ENCODE assay signal across 9 cellular contexts in genomic region chr22:37819100-37819433, GRCh38. TPM values are rescaled to one million over a fixed set of nuclear protein-coding genes. Genes with fewer than 3 reads are reported as not detected.
DNase-seq lines count a peak whose midpoint lies in the region; ATAC-seq and TF ChIP-seq lines count a peak whose summit lies in the region.
"Had no signal": no experiment of that assay in that cellular context is flagged by ENCODE, and none has a peak within 500 bp of the region (broad histone marks: within the 10 kb centered on the region; RNA-seq: fewer than 3 reads in every experiment).

No MANE protein-coding gene starts in this region.

- no peaks in the 10 kb centered on the region for H3K9me3 ChIP-seq in HUES64 (ENCODE audit: insufficient read depth, low read depth, low read length)
- no peaks in the 10 kb centered on the region for H3K9me3 ChIP-seq in neural cell (ENCODE audit: low read length)
- H3K9me3 ChIP-seq: MG63 had no signal

- peaks cover 19% of the 10 kb centered on the region for H3K4me1 ChIP-seq in HUES64 (ENCODE audit: insufficient read depth, low read length)

- H3K9ac ChIP-seq in HUES64 (ENCODE audit: low read depth, low read length) (peak overlapping the region; percentile 56), neural cell (ENCODE audit: low read length) (no peak overlapping the region)

- peaks cover 18% of the 10 kb centered on the region for H3K36me3 ChIP-seq in HUES64 (ENCODE audit: insufficient read depth, low read length)
- H3K36me3 ChIP-seq in neural cell (ENCODE audit: insufficient read depth, low read length): no peaks in the 10 kb centered on the region
- H3K36me3 ChIP-seq: MG63 had no signal

- TF ChIP-seq CTCF in AG04449 (IDR thresholded peaks at IDR 0.05; ENCODE audit: insufficient read depth, low read length, missing control alignments): no peak
- no peak for TF ChIP-seq CTCF in epithelial cell of esophagus (IDR thresholded peaks at IDR 0.05; ENCODE audit: insufficient read depth, low read depth, low read length, missing control alignments)
- no peak for TF ChIP-seq CTCF in neural cell (IDR thresholded peaks at IDR 0.05; ENCODE audit: poor library complexity, severe bottlenecking)

- no peaks in the 10 kb centered on the region for H3K9me2 ChIP-seq in neural cell (ENCODE audit: insufficient read depth, low read length)

- no peaks in the 10 kb centered on the region for H3K79me2 ChIP-seq in neural cell (replicated peaks; ENCODE audit: insufficient read depth, low read length)

- no peaks in the 10 kb centered on the region for H4K20me1 ChIP-seq in neural cell (ENCODE audit: insufficient read depth)

- ATAC-seq in HG03521 (IDR thresholded peaks at IDR 0.05; ENCODE audit: unreplicated experiment) (no peak), GM21381 (IDR thresholded peaks at IDR 0.05; ENCODE audit: unreplicated experiment) (no peak)

- H3K27me3 ChIP-seq in HUES64 (ENCODE audit: insufficient read depth, low read length) (peaks cover 37% of the 10 kb centered on the region), neural cell (ENCODE audit: insufficient read depth, low read depth, low read length) (peaks cover 46% of the 10 kb centered on the region)
- H3K27me3 ChIP-seq: MG63 had no signal

- H3K27ac ChIP-seq in HUES64 (ENCODE audit: low read depth, low read length) (no peak overlapping the region), neural cell (ENCODE audit: low read length) (no peak overlapping the region)

- peak overlapping the region; percentile 18 for H3K4me3 ChIP-seq in AG04449 (ENCODE audit: low read depth, low read length)
- H3K4me3 ChIP-seq in HUES64 (ENCODE audit: low read length): peak overlapping the region; percentile 55
- peak overlapping the region; percentile 8 for H3K4me3 ChIP-seq in epithelial cell of esophagus (ENCODE audit: low read length)
- H3K4me3 ChIP-seq in neural cell (ENCODE audit: low read length): peak overlapping the region; percentile 53
- H3K4me3 ChIP-seq: MG63 had no signal

- TF ChIP-seq RAD21 in neural cell (conservative IDR thresholded peaks at IDR 0.05): no peak

- CTCF ChIA-PET in AG04449 (lab: Yijun Ruan, JAX): interaction anchor here (0.6 to 9.2 kb wide), 16 partner anchors 9 to 171 kb away, joined by 3 to 223 read pairs (median 14); partner anchors contain the start of genes ANKRD54 and GCAT

- DNase-seq in AG04449 (ENCODE audit: low read depth, low spot score) (no peak), epithelial cell of esophagus (ENCODE audit: low read depth) (no peak), pons (ENCODE audit: low spot score) (no peak), NCI-H524 (lab: John Stamatoyannopoulos, UW) (no peak)
- DNase-seq: MG63 had no signal

- no peak overlapping the region for H3K4me2 ChIP-seq in neural cell (ENCODE audit: low read length)

- POLR2A ChIA-PET in AG04449 (lab: Yijun Ruan, JAX): interaction anchor here (0.5 to 1.8 kb wide), 3 partner anchors 14 to 34 kb away, joined by 3 to 8 read pairs (median 5); partner anchors contain the start of gene ANKRD54

- TF ChIP-seq EP300 in neural cell (conservative IDR thresholded peaks at IDR 0.05; ENCODE audit: poor library complexity, severe bottlenecking): no peak

- H2AFZ ChIP-seq in neural cell (ENCODE audit: low read depth, low read length): no peak overlapping the region

- H3F3A ChIP-seq in neural cell (ENCODE audit: insufficient read depth, low read length, poor library complexity, severe bottlenecking): no peaks in the 10 kb centered on the region

- 33% methylated on average over 14 of the region's 14 CpGs for WGBS in HUES64

TF ChIP-seq in neural cell, 6 proteins besides CTCF, POLR2A, EP300 and RAD21:
- TF ChIP-seq MXI1 (conservative IDR thresholded peaks at IDR 0.05; ENCODE audit: poor library complexity, severe bottlenecking) (no peak), SMC3 (conservative IDR thresholded peaks at IDR 0.05; ENCODE audit: poor library complexity) (no peak), REST (IDR thresholded peaks at IDR 0.05; ENCODE audit: borderline replicate concordance) (no peak), EZH2 (IDR thresholded peaks at IDR 0.05; ENCODE audit: borderline replicate concordance, insufficient read depth, low read length, poor library complexity, severe bottlenecking) (no peak), POLR2AphosphoS5 (IDR thresholded peaks at IDR 0.05) (no peak)

RNA-seq across cellular contexts. Expression of gene GALR3, which starts 4.1 kb away (rescaled TPM):
- 0.20 TPM for polyA plus RNA-seq in HUES64 (2013, experiment 1 of 2)
- not detected for polyA plus RNA-seq in HUES64 (2013, experiment 2 of 2)
- 0.73 TPM in 1 of 2 replicates, not detected in the other for polyA plus RNA-seq in neural cell
- polyA minus RNA-seq in neural cell: not detected in 2 replicates

RNA-seq across cellular contexts. Expression of gene GCAT, which starts 11.3 kb away (rescaled TPM):
- polyA plus RNA-seq in HUES64 (2013, experiment 1 of 2): 16.9 TPM
- 20.7 TPM for polyA plus RNA-seq in HUES64 (2013, experiment 2 of 2)
- polyA plus RNA-seq in neural cell: 12.2 and 13.0 TPM in 2 replicates
- polyA minus RNA-seq in neural cell: 11.9 and 12.2 TPM in 2 replicates

RNA-seq across cellular contexts. Expression of gene ANKRD54, which starts 25.1 kb away (rescaled TPM):
- 10.6 TPM for polyA plus RNA-seq in HUES64 (2013, experiment 1 of 2)
- polyA plus RNA-seq in HUES64 (2013, experiment 2 of 2): 10.8 TPM
- 92.4 and 127 TPM in 2 replicates for polyA plus RNA-seq in neural cell
- polyA minus RNA-seq in neural cell: 51.2 and 59.2 TPM in 2 replicates

RNA-seq across cellular contexts. Expression of gene EIF3L, which starts 30.2 kb away (rescaled TPM):
- polyA plus RNA-seq in HUES64 (2013, experiment 1 of 2): 346 TPM
- 404 TPM for polyA plus RNA-seq in HUES64 (2013, experiment 2 of 2)
- 352 and 396 TPM in 2 replicates for polyA plus RNA-seq in neural cell
- polyA minus RNA-seq in neural cell: 527 and 529 TPM in 2 replicates
